In genomic region chr14:103890052-103890371, GRCh38 we compare ENCODE assay signal across 15 cellular contexts. TPM values are rescaled to one million over a fixed set of nuclear protein-coding genes. Genes with fewer than 3 reads are reported as not detected.
"Had no signal": no experiment of that assay in that cellular context is flagged by ENCODE, and none has a peak within 500 bp of the region (broad histone marks: within the 10 kb centered on the region; RNA-seq: fewer than 3 reads in every experiment).

No MANE protein-coding gene starts in this region.

- H3K9me3 ChIP-seq: ovary, suprapubic skin, upper lobe of left lung had no signal

- DNase-seq: activated CD4-positive, alpha-beta T cell treated with anti-CD3 and anti-CD28 coated beads, Interleukin-2, amount 50 U/mL, for 1 hour; hypothalamus; stimulated activated CD4-positive, alpha-beta T cell treated with anti-CD3 and anti-CD28 coated beads, Interleukin-2, amount 100 ng/mL, for 48 hours; stimulated activated naive CD4-positive, alpha-beta T cell treated with Interleukin-2 at 50 U/mL for 16 hours had no signal

- H3K4me3 ChIP-seq: lung, ovary, suprapubic skin had no signal

- H3K36me3 ChIP-seq: ovary, suprapubic skin, upper lobe of left lung had no signal

- H3K27ac ChIP-seq: ovary, suprapubic skin had no signal

- H3K27me3 ChIP-seq: ovary, suprapubic skin, upper lobe of left lung had no signal

RNA-seq across cellular contexts. Expression of gene TDRD9, which starts 38.2 kb away (rescaled TPM):
- total RNA-seq: activated T-helper 2 cell treated with anti-CD3 and anti-CD28 coated beads, Interferon-gamma antibody, Interleukin-2, Interleukin-4, amounts not matched to agents 10 μg/mL and 5 μg/mL and 100 μg/mL, durations not matched to agents 14 hours and 24 hours and 36 hours; T-helper 2 cell treated with Interferon-gamma antibody and Interleukin-4, amounts not matched to agents 100 ng/mL and 5 ng/mL, for 36 hours had no signal

RNA-seq across cellular contexts. Expression of gene RD3L, which starts 52.3 kb away (rescaled TPM):
- total RNA-seq: activated CD8-positive, alpha-beta memory T cell treated with anti-CD3 and anti-CD28 coated beads for 36 hours; activated T-helper 2 cell treated with anti-CD3 and anti-CD28 coated beads, Interferon-gamma antibody, Interleukin-2, Interleukin-4, amounts not matched to agents 10 μg/mL and 5 μg/mL and 100 μg/mL, durations not matched to agents 14 hours and 24 hours and 36 hours; dermis microvascular lymphatic vessel endothelial cell; glomerular endothelial cell; lung; ovary; renal cortical epithelial cell; suprapubic skin; T-helper 2 cell treated with Interferon-gamma antibody and Interleukin-4, amounts not matched to agents 100 ng/mL and 5 ng/mL, for 36 hours; upper lobe of left lung had no signal
- polyA plus RNA-seq: esophagus, ovary had no signal
